In the genomic region with DNA sequence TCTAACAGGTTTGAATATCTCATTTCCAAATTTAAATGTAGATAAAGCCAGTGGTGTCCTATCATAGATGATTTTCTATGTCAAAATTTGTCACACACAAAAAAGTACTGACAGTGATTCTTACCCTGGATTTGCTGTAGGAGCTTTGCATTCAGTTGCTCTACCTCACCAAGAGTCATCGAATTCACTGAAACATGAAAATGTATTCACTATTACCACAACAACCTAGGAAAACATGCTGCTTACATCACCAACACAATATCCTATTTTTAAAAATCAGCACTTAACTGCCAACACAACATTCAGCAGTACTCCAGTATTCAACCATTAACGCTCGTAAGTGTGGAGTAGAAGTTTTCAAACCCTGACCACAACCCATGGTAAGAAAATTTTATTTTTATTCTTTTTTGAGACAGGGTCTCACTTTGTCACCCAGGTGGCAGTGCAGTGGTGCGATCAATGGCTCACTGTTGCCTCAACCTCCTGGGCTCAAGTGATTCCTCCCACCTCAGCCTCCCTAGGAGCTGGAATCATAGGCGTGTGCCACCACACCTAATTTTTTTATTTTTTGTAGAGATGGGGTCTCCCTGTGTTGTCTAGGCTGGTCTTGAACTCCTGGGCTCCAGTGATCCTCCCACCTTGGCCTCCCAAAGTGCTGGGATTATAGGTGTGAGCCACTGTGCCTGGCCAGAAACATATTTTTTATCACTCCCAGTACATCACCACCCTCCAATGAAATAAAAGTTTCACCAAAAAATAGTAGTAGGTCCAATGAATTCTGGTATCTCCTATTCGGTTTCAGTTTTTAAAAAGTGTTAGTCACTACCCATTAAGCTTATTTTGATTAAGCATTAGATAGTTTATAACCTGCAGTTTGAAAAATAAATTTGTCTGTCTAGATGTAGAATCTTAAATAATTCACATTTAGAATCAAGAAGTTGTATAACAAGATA, we compare ENCODE assay signal across 17 cellular contexts. TPM values are rescaled to one million over a fixed set of nuclear protein-coding genes. Genes with fewer than 3 reads are reported as not detected.
A peak's percentile ranks its signal among the peaks of the same experiment; 100 is the strongest.
DNase-seq lines count a peak whose midpoint lies in the region; ATAC-seq and TF ChIP-seq lines count a peak whose summit lies in the region.
"Had no signal": no experiment of that assay in that cellular context is flagged by ENCODE, and none has a peak within 500 bp of the region (broad histone marks: within the 10 kb centered on the region; RNA-seq: fewer than 3 reads in every experiment).

No MANE protein-coding gene starts in this region.

- H3K27me3 ChIP-seq in CD4-positive, alpha-beta T cell (ENCODE audit: control insufficient read depth, insufficient read depth, low read length), result no peaks in the 10 kb centered on the region
- H3K27me3 ChIP-seq in HL-60 (ENCODE audit: insufficient read depth, poor library complexity, severe bottlenecking) (no peaks in the 10 kb centered on the region), gastroesophageal sphincter (no peaks in the 10 kb centered on the region)
- H3K27me3 ChIP-seq: cardiac muscle cell, thyroid gland had no signal

- H3K27ac Mint-ChIP-seq in CD4-positive, alpha-beta T cell, result peak overlapping the region; percentile 94
- H3K27ac Mint-ChIP-seq in activated T-helper 17 cell treated with anti-CD3 and anti-CD28 coated beads, Interleukin-2, amount 50 U/mL, for 72 hours, result peak overlapping the region; percentile 72
- peak overlapping the region; percentile 32 to 93 (median 86) for H3K27ac Mint-ChIP-seq in naive thymus-derived CD8-positive, alpha-beta T cell
- H3K27ac Mint-ChIP-seq: endodermal cell, mesothelial cell of epicardium had no signal

- no peak for TF ChIP-seq POLR2A in lower leg skin (IDR thresholded peaks at IDR 0.05)
- TF ChIP-seq POLR2A in gastroesophageal sphincter (IDR thresholded peaks at IDR 0.05), result no peak

- DNase-seq in CD4-positive, alpha-beta T cell, result no peak
- no peak for DNase-seq in HL-60 (ENCODE audit: low read depth in 1 of 2, low spot score in 1 of 2)
- DNase-seq in naive thymus-derived CD8-positive, alpha-beta T cell, result no peak
- DNase-seq in posterior vena cava (ENCODE audit: low spot score), result no peak
- no peak for DNase-seq in lower leg skin (ENCODE audit: low spot score in 2 of 2)
- DNase-seq in NOMO-1 treated with DMSO at 0.1 percent for 48 hours (lab: John Stamatoyannopoulos, UW; ENCODE audit: unreplicated experiment), result no peak
- DNase-seq: activated effector memory CD4-positive, alpha-beta T cell treated with Interleukin-2 at 50 U/mL for 16 hours; AML-193; DND-41; endodermal cell; MV-4-11; thyroid gland; WERI-Rb-1 had no signal

- peak; percentile 30 for ATAC-seq in CD4-positive, alpha-beta T cell (ENCODE audit: poor library complexity)
- ATAC-seq in activated T-helper 17 cell treated with anti-CD3 and anti-CD28 coated beads, Interleukin-2, amount 50 U/mL, for 72 hours (replicated peaks), result peak; percentile 31
- peak; percentile 27 to 51 for ATAC-seq in naive thymus-derived CD8-positive, alpha-beta T cell
- ATAC-seq in gastroesophageal sphincter, result no peak

- CTCF ChIA-PET in CD4-positive, alpha-beta T cell (lab: Charles Lee), result interaction anchor here (0.7 to 1.4 kb wide), 3 partner anchors 12 to 15 kb away, joined by 3 to 5 read pairs (median 3); no protein-coding TSS in a partner anchor

- peak overlapping the region; percentile 42 for H3K4me3 Mint-ChIP-seq in CD4-positive, alpha-beta T cell
- peak overlapping the region; percentile 83 for H3K4me3 Mint-ChIP-seq in activated T-helper 17 cell treated with anti-CD3 and anti-CD28 coated beads, Interleukin-2, amount 50 U/mL, for 72 hours
- H3K4me3 Mint-ChIP-seq in naive thymus-derived CD8-positive, alpha-beta T cell, result peak overlapping the region in 8 of 10 donors; percentile 34 to 82 (median 58)
- H3K4me3 Mint-ChIP-seq: endodermal cell, mesothelial cell of epicardium had no signal

- no peak for TF ChIP-seq EP300 in gastroesophageal sphincter (IDR thresholded peaks at IDR 0.05)

- H3K27ac ChIP-seq in CD4-positive, alpha-beta T cell (ENCODE audit: low read depth, low read length), result peak overlapping the region; percentile 61
- H3K27ac ChIP-seq in HL-60 (replicated peaks), result peak overlapping the region; percentile 10; the same call in 1 of the 2 replicates
- peak overlapping the region in 1 of 4 donors; percentile 25 for H3K27ac ChIP-seq in gastroesophageal sphincter
- H3K27ac ChIP-seq: cardiac muscle cell, WERI-Rb-1 had no signal

- H3K4me1 ChIP-seq in gastroesophageal sphincter, result peaks cover 0 to 45% (median 3%) of the 10 kb centered on the region in 3 donors
- H3K4me1 ChIP-seq: thyroid gland had no signal

- peaks cover 75% of the 10 kb centered on the region for H3K4me1 Mint-ChIP-seq in CD4-positive, alpha-beta T cell (ENCODE audit: low read depth)
- peaks cover 25% of the 10 kb centered on the region for H3K4me1 Mint-ChIP-seq in activated T-helper 17 cell treated with anti-CD3 and anti-CD28 coated beads, Interleukin-2, amount 50 U/mL, for 72 hours
- peaks cover 14 to 76% (median 48%) of the 10 kb centered on the region in 4 donors for H3K4me1 Mint-ChIP-seq in naive thymus-derived CD8-positive, alpha-beta T cell

- WGBS in lower leg skin, 2 donors, result 89 to 93% methylated on average over 6 of the region's 6 CpGs
- 75 to 83% methylated on average over 5 to 6 of the region's 6 CpGs for WGBS in gastroesophageal sphincter (ENCODE audit: low coverage in 1 of 2), 2 donors

- H3K9me3 Mint-ChIP-seq in CD4-positive, alpha-beta T cell, result no peaks in the 10 kb centered on the region
- H3K9me3 Mint-ChIP-seq in activated T-helper 17 cell treated with anti-CD3 and anti-CD28 coated beads, Interleukin-2, amount 50 U/mL, for 72 hours, result no peaks in the 10 kb centered on the region
- no peaks in the 10 kb centered on the region for H3K9me3 Mint-ChIP-seq in naive thymus-derived CD8-positive, alpha-beta T cell
- H3K9me3 Mint-ChIP-seq: endodermal cell, mesothelial cell of epicardium had no signal

- POLR2A ChIA-PET in CD4-positive, alpha-beta T cell (lab: Charles Lee), result interaction anchor here (1.2 to 7.0 kb wide), 5 partner anchors 10 to 22 kb away, joined by 4 to 77 read pairs (median 10); a partner anchor contains a TSS
- POLR2A ChIA-PET in naive thymus-derived CD8-positive, alpha-beta T cell (lab: Charles Lee), result interaction anchor here (0.9 to 2.4 kb wide), 6 partner anchors 9 to 24 kb away, joined by 3 to 9 read pairs (median 4); a partner anchor contains a TSS

- no peak for TF ChIP-seq CTCF in CD4-positive, alpha-beta T cell (IDR thresholded peaks at IDR 0.05)
- TF ChIP-seq CTCF in HL-60 (IDR thresholded peaks at IDR 0.05; ENCODE audit: insufficient read depth, low read length), result no peak
- TF ChIP-seq CTCF in lower leg skin (IDR thresholded peaks at IDR 0.05), result no peak
- no peak for TF ChIP-seq CTCF in gastroesophageal sphincter (IDR thresholded peaks at IDR 0.05)

- no peaks in the 10 kb centered on the region for H3K27me3 Mint-ChIP-seq in CD4-positive, alpha-beta T cell
- no peaks in the 10 kb centered on the region for H3K27me3 Mint-ChIP-seq in activated T-helper 17 cell treated with anti-CD3 and anti-CD28 coated beads, Interleukin-2, amount 50 U/mL, for 72 hours
- H3K27me3 Mint-ChIP-seq in naive thymus-derived CD8-positive, alpha-beta T cell, result no peaks in the 10 kb centered on the region

- H3K36me3 Mint-ChIP-seq in CD4-positive, alpha-beta T cell (ENCODE audit: low read depth), result peaks cover 56% of the 10 kb centered on the region
- peaks cover 64% of the 10 kb centered on the region for H3K36me3 Mint-ChIP-seq in activated T-helper 17 cell treated with anti-CD3 and anti-CD28 coated beads, Interleukin-2, amount 50 U/mL, for 72 hours (ENCODE audit: low read depth)
- peaks cover 0 to 42% (median 10%) of the 10 kb centered on the region in 3 donors for H3K36me3 Mint-ChIP-seq in naive thymus-derived CD8-positive, alpha-beta T cell

- H3K36me3 ChIP-seq in gastroesophageal sphincter, result peaks cover 0 to 8% of the 10 kb centered on the region in 2 donors

- H3K9me3 ChIP-seq in CD4-positive, alpha-beta T cell (ENCODE audit: control insufficient read depth, low read length), result no peaks in the 10 kb centered on the region
- H3K9me3 ChIP-seq in gastroesophageal sphincter, result no peaks in the 10 kb centered on the region
- H3K9me3 ChIP-seq: thyroid gland had no signal

- intact Hi-C loops in CD4-positive, alpha-beta T cell (cut with DNase I, micrococcal nuclease), result loop anchor here in 1 of 2 experiments (1.0 kb wide), 1 partner anchor 12 kb away; no protein-coding TSS in a partner anchor
- intact Hi-C loops in posterior vena cava (cut with DNase I) (no loop called here), lower leg skin (cut with DNase I; ENCODE audit: low total_unique reads) (no loop called here)

- H3K4me3 ChIP-seq in HL-60 (replicated peaks; ENCODE audit: insufficient read depth, low read length) (no peak overlapping the region), lower leg skin (ENCODE audit: low read depth, poor library complexity, severe bottlenecking) (no peak overlapping the region), gastroesophageal sphincter (no peak overlapping the region)
- H3K4me3 ChIP-seq: cardiac muscle cell, thyroid gland had no signal

RNA-seq across cellular contexts. Expression of a gene that starts 23.8 kb away (rescaled TPM):
- total RNA-seq in CD4-positive, alpha-beta T cell, result 10 to 100 TPM; 40.9 to 42.2 TPM
- 10 to 100 TPM; 23.2 to 26.1 TPM for total RNA-seq in activated T-helper 17 cell treated with anti-CD3 and anti-CD28 coated beads, Interleukin-2, amount 50 U/mL, for 72 hours
- 10 to 100 TPM; 53.2 to 56.4 TPM for total RNA-seq in naive thymus-derived CD8-positive, alpha-beta T cell
- 10 to 100 TPM; 30.7 to 40.3 (median 30.7) TPM for polyA plus RNA-seq in naive thymus-derived CD8-positive, alpha-beta T cell
- 10 to 100 TPM; 11.3 to 11.8 TPM for total RNA-seq in posterior vena cava
- total RNA-seq in lower leg skin, result 10 to 100 TPM; 14.1 to 24.5 (median 17.2) TPM
- total RNA-seq in gastroesophageal sphincter, result 10 to 100 TPM; 10.2 to 14.5 (median 12.3) TPM
